21 cellular contexts compared by ENCODE assay signal in the genomic region with DNA sequence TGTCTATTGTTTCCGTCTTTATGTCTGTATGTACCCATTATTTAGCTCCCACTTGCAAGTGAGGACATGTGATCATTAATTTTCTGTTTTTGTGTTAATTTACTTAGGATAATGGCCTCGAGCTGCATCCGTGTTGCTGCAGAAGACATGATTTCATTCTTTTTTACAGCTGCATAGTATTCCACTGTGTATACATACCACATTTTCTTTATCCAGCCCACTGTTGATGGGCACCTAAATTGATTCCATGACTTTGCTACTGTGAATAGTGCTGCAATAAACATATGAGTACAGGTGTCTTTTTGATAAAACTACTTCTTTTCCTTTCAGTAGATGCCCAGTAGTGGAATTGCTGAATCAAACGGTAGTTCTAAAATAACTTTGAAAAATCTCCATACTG. TPM values are rescaled to one million over a fixed set of nuclear protein-coding genes. Genes with fewer than 3 reads are reported as not detected.
DNase-seq lines count a peak whose midpoint lies in the region; ATAC-seq, FAIRE-seq and TF ChIP-seq lines count a peak whose summit lies in the region.
"Had no signal": no experiment of that assay in that cellular context is flagged by ENCODE, and none has a peak within 500 bp of the region (broad histone marks: within the 10 kb centered on the region; RNA-seq: fewer than 3 reads in every experiment).

No MANE protein-coding gene starts in this region.

- H3K9ac ChIP-seq in K562 (ENCODE audit: insufficient read depth in 1 of 2, low read depth in 2 of 2, low read length in 2 of 2) = no peak overlapping the region
- H3K9ac ChIP-seq in mesendoderm (ENCODE audit: low read length) = no peak overlapping the region
- no peak overlapping the region for H3K9ac ChIP-seq in neuronal stem cell (ENCODE audit: low read depth, low read length, poor library complexity)

- FAIRE-seq in GM12891 (lab: Jason Lieb, UNC) (peak; percentile 59), K562 (lab: Jason Lieb, UNC) (no peak)
- FAIRE-seq: A204.1 had no signal

- no peaks in the 10 kb centered on the region for H3K9me1 ChIP-seq in K562 (ENCODE audit: control insufficient read depth, insufficient read depth, low read length)

- BruUV-seq in Caco-2 (replicated peaks; lab: Mats Ljungman, UMichigan) (no TSS peak), K562 (replicated peaks; lab: Mats Ljungman, UMichigan) (no TSS peak)

- no peak overlapping the region for H3K4me2 ChIP-seq in K562 (ENCODE audit: insufficient read depth, low read length)
- no peak overlapping the region for H3K4me2 ChIP-seq in mesendoderm (ENCODE audit: low read length)
- no peak overlapping the region for H3K4me2 ChIP-seq in neuronal stem cell (ENCODE audit: insufficient read depth, low read length, poor library complexity, severe bottlenecking)

- H3K27me3 Mint-ChIP-seq in Caco-2 (ENCODE audit: insufficient read depth, unreplicated experiment) = no peaks in the 10 kb centered on the region
- H3K27me3 Mint-ChIP-seq: CD4-positive, CD25-positive, alpha-beta regulatory T cell; CD8-positive, alpha-beta memory T cell had no signal

- H4K91ac ChIP-seq in neuronal stem cell (ENCODE audit: low read depth, low read length, poor library complexity) = no peak overlapping the region

- CTCF ChIA-PET in Caco-2 (lab: Charles Lee) (no interaction called here), K562 (lab: Yijun Ruan, JAX; ENCODE audit: low intra/inter-chr PET ratio) (no interaction called here)

- peak overlapping the region; percentile 7 for H3K4me3 Mint-ChIP-seq in Caco-2 (ENCODE audit: unreplicated experiment)
- H3K4me3 Mint-ChIP-seq: CD4-positive, CD25-positive, alpha-beta regulatory T cell had no signal

- peaks cover 9% of the 10 kb centered on the region for H3K9me3 Mint-ChIP-seq in Caco-2 (ENCODE audit: unreplicated experiment)
- H3K9me3 Mint-ChIP-seq: CD8-positive, alpha-beta memory T cell had no signal

- intact Hi-C loops in Caco-2 (cut with micrococcal nuclease; ENCODE audit: unreplicated experiment) = loop anchor here (2.0 kb wide), 1 partner anchor 15 kb away; no protein-coding TSS in a partner anchor
- intact Hi-C loops in K562 (cut with micrococcal nuclease) = no loop called here

- peaks cover 22% of the 10 kb centered on the region for H3K4me1 Mint-ChIP-seq in Caco-2 (ENCODE audit: low read depth, unreplicated experiment)

- H3K27ac Mint-ChIP-seq in Caco-2 (ENCODE audit: unreplicated experiment) = peak overlapping the region; percentile 38

- no peak for TF ChIP-seq EP300 in K562 (IDR thresholded peaks at IDR 0.05; ENCODE audit: low read length)

- in situ Hi-C loops in K562 (cut with MboI) = no loop called here

- TF ChIP-seq CTCF in Caco-2 (IDR thresholded peaks at IDR 0.05; ENCODE audit: insufficient read depth in 1 of 2, low read depth in 1 of 2, low read length in 1 of 2, severe bottlenecking in 1 of 2, unreplicated experiment in 1 of 2) = no peak
- TF ChIP-seq CTCF in K562 (IDR thresholded peaks at IDR 0.05 in 2 of 3, conservative IDR thresholded peaks at IDR 0.05 in 1 of 3; ENCODE audit: insufficient read depth in 2 of 3, low read depth in 1 of 3, low read length in 3 of 3) = no peak

- H3K4me1 ChIP-seq in Caco-2 (peaks cover 34% of the 10 kb centered on the region), K562 (replicated peaks in 1 of 2; ENCODE audit: control insufficient read depth in 2 of 2, insufficient read depth in 2 of 2, low read length in 2 of 2) (peaks cover 0 to 17% of the 10 kb centered on the region in 2 experiments; a peak in 4 of 5 replicates), mesendoderm (ENCODE audit: control insufficient read depth, low read depth, low read length) (peaks cover 6% of the 10 kb centered on the region), neuronal stem cell (ENCODE audit: control insufficient read depth in 2 of 2, insufficient read depth in 1 of 2, low read depth in 1 of 2, low read length in 2 of 2) (no peaks in the 10 kb centered on the region)
- H3K4me1 ChIP-seq: BE2C, HAP-1 had no signal

- H4K8ac ChIP-seq in mesendoderm (ENCODE audit: low read depth, low read length) (peak overlapping the region; percentile 65), neuronal stem cell (ENCODE audit: low read depth, low read length) (no peak overlapping the region)

- peak overlapping the region; percentile 60 for H2BK15ac ChIP-seq in mesendoderm (replicated peaks; ENCODE audit: low read depth)
- no peak overlapping the region for H2BK15ac ChIP-seq in neuronal stem cell (ENCODE audit: low read length)

- no peak overlapping the region for H3K4ac ChIP-seq in mesendoderm (ENCODE audit: low read depth, low read length)
- H3K4ac ChIP-seq in neuronal stem cell (ENCODE audit: low read length) = no peak overlapping the region

- DNase-seq in Caco-2 = no peak
- no peak for DNase-seq in GM12891 (ENCODE audit: insufficient read length, low spot score)
- DNase-seq in K562 (ENCODE audit: extremely low read depth in 1 of 4, low spot score in 3 of 4) = no peak
- DNase-seq in mesendoderm = no peak
- no peak for DNase-seq in neuronal stem cell (ENCODE audit: low spot score)
- DNase-seq in hypothalamus (lab: John Stamatoyannopoulos, UW) = no peak
- DNase-seq in cerebellar nuclear complex (lab: John Stamatoyannopoulos, UW) = no peak
- DNase-seq: ACHN; BE2C; C1 segment of cervical spinal cord; CD4-positive, CD25-positive, alpha-beta regulatory T cell; CD8-positive, alpha-beta memory T cell; COR-L47; DMS153; DMS79; GDM1 had no signal

- no peak overlapping the region for H2BK5ac ChIP-seq in mesendoderm (ENCODE audit: low read length)
- no peak overlapping the region for H2BK5ac ChIP-seq in neuronal stem cell (ENCODE audit: low read length)

- no peak overlapping the region for H3K18ac ChIP-seq in mesendoderm (ENCODE audit: low read length)
- no peak overlapping the region for H3K18ac ChIP-seq in neuronal stem cell (ENCODE audit: low read length)

- no peaks in the 10 kb centered on the region for H3K36me3 ChIP-seq in Caco-2 (ENCODE audit: control insufficient read depth, insufficient read depth, low read length)
- H3K36me3 ChIP-seq in K562 (ENCODE audit: control insufficient read depth, insufficient read depth, low read length) = no peaks in the 10 kb centered on the region
- no peaks in the 10 kb centered on the region for H3K36me3 ChIP-seq in mesendoderm (ENCODE audit: control insufficient read depth, insufficient read depth, low read length)
- H3K36me3 ChIP-seq in neuronal stem cell (replicated peaks in 1 of 2; ENCODE audit: control insufficient read depth in 2 of 2, insufficient read depth in 2 of 2, low read length in 2 of 2) = no peaks in the 10 kb centered on the region
- H3K36me3 ChIP-seq: BE2C, HAP-1 had no signal

- H2AFZ ChIP-seq in K562 (ENCODE audit: low read depth, low read length) (no peak overlapping the region), neuronal stem cell (ENCODE audit: low read length) (no peak overlapping the region)

- 79% methylated on average over 4 of the region's 4 CpGs for WGBS in K562 (ENCODE audit: insufficient coverage, low coverage, missing lambda C conversion rate)
- no CpG with 5 or more reads among the region's 4 CpGs for WGBS in mesendoderm (ENCODE audit: extremely low coverage, insufficient coverage, low lambda C conversion rate)
- WGBS in neuronal stem cell (ENCODE audit: extremely low coverage in 2 of 2, insufficient read length in 2 of 2, insufficient replicate concordance in 1 of 2), 2 donors = no CpG with 5 or more reads among the region's 4 CpGs

- no peak overlapping the region for H3K23ac ChIP-seq in mesendoderm (ENCODE audit: low read length)
- no peak overlapping the region for H3K23ac ChIP-seq in neuronal stem cell (ENCODE audit: low read depth, low read length, poor library complexity)

- H3K4me3 ChIP-seq in Caco-2 (ENCODE audit: low read depth, low read length) = no peak overlapping the region
- H3K4me3 ChIP-seq in K562 = no peak overlapping the region
- no peak overlapping the region for H3K4me3 ChIP-seq in mesendoderm (ENCODE audit: low read length)
- H3K4me3 ChIP-seq in neuronal stem cell (ENCODE audit: low read length in 2 of 2) = no peak overlapping the region
- H3K4me3 ChIP-seq: HAP-1 had no signal

- ATAC-seq in K562 = no peak

- no peaks in the 10 kb centered on the region for H3K36me3 Mint-ChIP-seq in Caco-2 (ENCODE audit: insufficient read depth, unreplicated experiment)

- H3K9me3 ChIP-seq in Caco-2 (no peaks in the 10 kb centered on the region), K562 (replicated peaks; ENCODE audit: control insufficient read depth, insufficient read depth, low read depth, low read length) (no peaks in the 10 kb centered on the region), neuronal stem cell (replicated peaks in 1 of 2; ENCODE audit: control insufficient read depth in 2 of 2, insufficient read depth in 1 of 2, low read depth in 1 of 2, low read length in 2 of 2) (no peaks in the 10 kb centered on the region)
- H3K9me3 ChIP-seq: BE2C, HAP-1 had no signal

- no peaks in the 10 kb centered on the region for H3K79me2 ChIP-seq in K562 (ENCODE audit: control insufficient read depth, insufficient read depth, low read length)
- H3K79me2 ChIP-seq in mesendoderm (ENCODE audit: control insufficient read depth, insufficient read depth, low read length) = no peaks in the 10 kb centered on the region

- TF ChIP-seq RAD21 in K562 (CRISPR knock-in tag; conservative IDR thresholded peaks at IDR 0.05 in 1 of 2, IDR thresholded peaks at IDR 0.05 in 1 of 2) = no peak

- H2BK12ac ChIP-seq in neuronal stem cell (ENCODE audit: low read length) = no peak overlapping the region

- peak overlapping the region; percentile 47 for H2AK5ac ChIP-seq in mesendoderm (ENCODE audit: low read length)
- H2AK5ac ChIP-seq in neuronal stem cell (ENCODE audit: low read depth, low read length) = no peak overlapping the region

- no peaks in the 10 kb centered on the region for H3K27me3 ChIP-seq in Caco-2 (replicated peaks; ENCODE audit: control insufficient read depth, insufficient read depth, low read length)
- H3K27me3 ChIP-seq in K562 (ENCODE audit: control insufficient read depth in 2 of 2, insufficient read depth in 2 of 2, low read length in 2 of 2) = no peaks in the 10 kb centered on the region
- no peaks in the 10 kb centered on the region for H3K27me3 ChIP-seq in mesendoderm (ENCODE audit: insufficient read depth, low read length, poor library complexity)
- no peaks in the 10 kb centered on the region for H3K27me3 ChIP-seq in neuronal stem cell (ENCODE audit: control insufficient read depth in 3 of 3, insufficient read depth in 3 of 3, low read depth in 1 of 3, low read length in 3 of 3)
- H3K27me3 ChIP-seq: BE2C had no signal

- POLR2A ChIA-PET in Caco-2 (lab: Charles Lee) = no interaction called here
- POLR2A ChIA-PET in K562 (lab: Yijun Ruan, JAX) = no interaction called here

- H3K79me1 ChIP-seq in mesendoderm (ENCODE audit: low read length) = no peaks in the 10 kb centered on the region
- no peaks in the 10 kb centered on the region for H3K79me1 ChIP-seq in neuronal stem cell (ENCODE audit: low read depth, low read length)

- peak overlapping the region; percentile 84 for H4K5ac ChIP-seq in mesendoderm (ENCODE audit: low read length)

- no peak overlapping the region for H3K56ac ChIP-seq in mesendoderm (ENCODE audit: low read length)

- no peak overlapping the region for H3K14ac ChIP-seq in neuronal stem cell (ENCODE audit: low read length)

- no peaks in the 10 kb centered on the region for H4K20me1 ChIP-seq in K562 (replicated peaks; ENCODE audit: control insufficient read depth, insufficient read depth, low read length)

- no peak overlapping the region for H2BK120ac ChIP-seq in mesendoderm (ENCODE audit: low read depth, low read length)
- H2BK120ac ChIP-seq in neuronal stem cell (ENCODE audit: low read depth, low read length) = no peak overlapping the region

- H3K27ac ChIP-seq in K562 (ENCODE audit: extremely low read depth, low read depth, low read length) = no peak overlapping the region
- H3K27ac ChIP-seq in mesendoderm (ENCODE audit: low read depth, low read length) = no peak overlapping the region
- no peak overlapping the region for H3K27ac ChIP-seq in neuronal stem cell (replicated peaks; ENCODE audit: low read length)

- TF ChIP-seq POLR2A in GM12891 (IDR thresholded peaks at IDR 0.05; ENCODE audit: low read depth, low read length) = no peak
- no peak for TF ChIP-seq POLR2A in K562 (conservative IDR thresholded peaks at IDR 0.05)

RNA-seq across cellular contexts. Expression of gene SLAMF1, which starts 12.7 kb away (rescaled TPM):
- total RNA-seq in Caco-2 (2022) (not detected in 2 replicates), K562 (2014; rRNA removed) (not detected in 2 replicates), K562 (2014; rRNA removed; fragmentation: Illumina TruSeq; extraction: Trizol) (not detected in 2 replicates), K562 (2015; rRNA removed; fragmentation: Illumina TruSeq; extraction: Trizol) (0.04 and 0.15 TPM in 2 replicates), K562 (2021) (0.11 and 0.22 TPM in 2 replicates)
- polyA plus RNA-seq in GM12891 (2012; ENCODE audit: low read depth, missing spikeins) = 102 TPM
- total RNA-seq in K562 (2011; cell fraction: chromatin; rRNA removed; ENCODE audit: low replicate concordance) = not detected in 2 replicates
- total RNA-seq in K562 (2011; cell fraction: nucleolus; rRNA removed) = not detected in 2 replicates
- total RNA-seq in K562 (2011; cell fraction: nucleoplasm; rRNA removed) = not detected in 2 replicates
- polyA plus RNA-seq in K562 (2011; rRNA removed) (not detected in 2 replicates), K562 (2014; fragmentation: Illumina TruSeq; extraction: Trizol) (0.08 TPM in 1 of 2 replicates, not detected in the other), K562 (2014; fragmentation: Nextera tagmentation; extraction: Ambion mirVana) (under 1 TPM; 0.04 to 0.13 TPM), K562 (2014; rRNA removed) (0.17 TPM in 1 of 2 replicates, not detected in the other)
- polyA plus RNA-seq in K562 (2011; cell fraction: cytosol; rRNA removed) = not detected in 2 replicates
- not detected in 2 replicates for polyA plus RNA-seq in K562 (2011; cell fraction: nucleus; rRNA removed)
- polyA plus RNA-seq in K562 (2012) = 0.10 and 0.66 TPM in 2 replicates
- not detected in 2 replicates for polyA minus RNA-seq in K562 (2011; rRNA and poly(A)+ RNA removed)
- polyA minus RNA-seq in K562 (2011; cell fraction: cytosol; rRNA and poly(A)+ RNA removed) = not detected in 2 replicates
- not detected in 2 replicates for polyA minus RNA-seq in K562 (2011; cell fraction: nucleus; rRNA and poly(A)+ RNA removed)
- 0.10 TPM for polyA plus RNA-seq in mesendoderm (2013, experiment 1 of 2)
- 0.11 TPM for polyA plus RNA-seq in mesendoderm (2013, experiment 2 of 2)
- not detected for polyA plus RNA-seq in neuronal stem cell (2013, experiment 1 of 2)
- polyA plus RNA-seq in neuronal stem cell (2013, experiment 2 of 2) = not detected
- total RNA-seq: Daoy, H4 had no signal

RNA-seq across cellular contexts. Expression of gene CD48, which starts 52.1 kb away (rescaled TPM):
- total RNA-seq in Caco-2 (2022) = not detected in 2 replicates
- 614 TPM for polyA plus RNA-seq in GM12891 (2012; ENCODE audit: low read depth, missing spikeins)
- total RNA-seq in K562 (2011; cell fraction: chromatin; rRNA removed; ENCODE audit: low replicate concordance) = not detected in 2 replicates
- total RNA-seq in K562 (2011; cell fraction: nucleolus; rRNA removed) = not detected in 2 replicates
- total RNA-seq in K562 (2011; cell fraction: nucleoplasm; rRNA removed) = not detected in 2 replicates
- total RNA-seq in K562 (2014; rRNA removed) = 0.53 TPM in 1 of 2 replicates, not detected in the other
- total RNA-seq in K562 (2014; rRNA removed; fragmentation: Illumina TruSeq; extraction: Trizol) = 0.11 and 0.38 TPM in 2 replicates
- 0.40 and 0.94 TPM in 2 replicates for total RNA-seq in K562 (2015; rRNA removed; fragmentation: Illumina TruSeq; extraction: Trizol)
- 0.42 and 0.65 TPM in 2 replicates for total RNA-seq in K562 (2021)
- polyA plus RNA-seq in K562 (2011; rRNA removed) = not detected in 2 replicates
- polyA plus RNA-seq in K562 (2011; cell fraction: cytosol; rRNA removed) = 0.06 TPM in 1 of 2 replicates, not detected in the other
- not detected in 2 replicates for polyA plus RNA-seq in K562 (2011; cell fraction: nucleus; rRNA removed)
- polyA plus RNA-seq in K562 (2012) = 0.26 and 2.0 TPM in 2 replicates
- 0.10 and 0.24 TPM in 2 replicates for polyA plus RNA-seq in K562 (2014; fragmentation: Illumina TruSeq; extraction: Trizol)
- under 1 TPM in 1 of 2 experiments, not detected in 1; 0.27 TPM for polyA plus RNA-seq in K562 (2014; fragmentation: Nextera tagmentation; extraction: Ambion mirVana)
- polyA plus RNA-seq in K562 (2014; rRNA removed) = 0.18 and 0.30 TPM in 2 replicates
- 0.27 TPM in 1 of 2 replicates, not detected in the other for polyA minus RNA-seq in K562 (2011; rRNA and poly(A)+ RNA removed)
- polyA minus RNA-seq in K562 (2011; cell fraction: cytosol; rRNA and poly(A)+ RNA removed) = not detected in 2 replicates
- polyA minus RNA-seq in K562 (2011; cell fraction: nucleus; rRNA and poly(A)+ RNA removed) = not detected in 2 replicates
- 2.5 TPM for polyA plus RNA-seq in mesendoderm (2013, experiment 1 of 2)
- polyA plus RNA-seq in mesendoderm (2013, experiment 2 of 2) = 2.7 TPM
- polyA plus RNA-seq in neuronal stem cell (2013, experiment 1 of 2) = not detected
- not detected for polyA plus RNA-seq in neuronal stem cell (2013, experiment 2 of 2)
- total RNA-seq: Daoy, H4, HT1080 had no signal
